ENCODE assay signal across 17 cellular contexts in the genomic region with DNA sequence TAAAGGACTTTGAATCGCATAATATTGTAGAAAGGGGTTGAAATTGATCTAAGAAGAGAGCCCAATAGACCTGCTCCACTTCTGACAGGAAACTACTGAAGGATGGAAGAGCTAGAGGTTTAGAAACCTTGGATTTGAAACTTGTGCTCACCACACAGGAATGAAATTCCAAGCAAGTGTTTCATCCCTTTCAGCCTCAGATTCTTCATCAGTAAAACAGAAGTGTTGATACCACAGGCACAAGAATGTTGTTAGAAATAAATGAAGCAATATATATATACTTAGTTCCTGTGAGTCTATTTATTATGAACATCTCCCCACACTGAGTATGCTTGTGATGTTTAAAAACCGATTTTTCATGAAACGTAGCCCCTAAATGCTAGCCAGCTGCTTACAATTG. TPM values are rescaled to one million over a fixed set of nuclear protein-coding genes. Genes with fewer than 3 reads are reported as not detected.
DNase-seq lines count a peak whose midpoint lies in the region; ATAC-seq and TF ChIP-seq lines count a peak whose summit lies in the region.
"Had no signal": no experiment of that assay in that cellular context is flagged by ENCODE, and none has a peak within 500 bp of the region (broad histone marks: within the 10 kb centered on the region; RNA-seq: fewer than 3 reads in every experiment).

No MANE protein-coding gene starts in this region.

- H3K36me3 Mint-ChIP-seq in activated CD8-positive, alpha-beta memory T cell treated with anti-CD3 and anti-CD28 coated beads, Interleukin-2, amount 10 ng/mL, durations not matched to agents 7 days and 5 days = peaks cover 2% of the 10 kb centered on the region
- H3K36me3 Mint-ChIP-seq: CD8-positive, alpha-beta memory T cell had no signal

- peaks cover 3% of the 10 kb centered on the region for H3K4me1 ChIP-seq in foreskin keratinocyte

- H3K27me3 ChIP-seq in foreskin keratinocyte = no peaks in the 10 kb centered on the region
- H3K27me3 ChIP-seq: upper lobe of left lung had no signal

- H3K9me3 Mint-ChIP-seq in activated CD8-positive, alpha-beta memory T cell treated with anti-CD3 and anti-CD28 coated beads, Interleukin-2, amount 10 ng/mL, durations not matched to agents 7 days and 5 days (ENCODE audit: low read depth) = no peaks in the 10 kb centered on the region
- H3K9me3 Mint-ChIP-seq: CD8-positive, alpha-beta memory T cell; dendritic cell treated with granulocyte-macrophage colony-stimulating factor and Interleukin-4, amounts not matched to agents 40 ng/mL and 50 ng/mL, for 4 days had no signal

- no peak for ATAC-seq in foreskin keratinocyte
- no peak for ATAC-seq in activated CD8-positive, alpha-beta memory T cell treated with anti-CD3 and anti-CD28 coated beads, Interleukin-2, amount 10 ng/mL, durations not matched to agents 7 days and 5 days

- peaks cover 19% of the 10 kb centered on the region for H3K27me3 Mint-ChIP-seq in activated CD8-positive, alpha-beta memory T cell treated with anti-CD3 and anti-CD28 coated beads, Interleukin-2, amount 10 ng/mL, durations not matched to agents 7 days and 5 days
- H3K27me3 Mint-ChIP-seq: dendritic cell treated with granulocyte-macrophage colony-stimulating factor and Interleukin-4, amounts not matched to agents 40 ng/mL and 50 ng/mL, for 4 days had no signal

- H3K27ac Mint-ChIP-seq in activated CD8-positive, alpha-beta memory T cell treated with anti-CD3 and anti-CD28 coated beads, Interleukin-2, amount 10 ng/mL, durations not matched to agents 7 days and 5 days = no peak overlapping the region
- H3K27ac Mint-ChIP-seq: CD8-positive, alpha-beta memory T cell; dendritic cell treated with granulocyte-macrophage colony-stimulating factor and Interleukin-4, amounts not matched to agents 40 ng/mL and 50 ng/mL, for 4 days had no signal

- CTCF ChIA-PET in activated CD8-positive, alpha-beta memory T cell treated with anti-CD3 and anti-CD28 coated beads, Interleukin-2, amount 10 ng/mL, durations not matched to agents 7 days and 5 days (lab: Charles Lee) = interaction anchor here (1.0 kb wide), 1 partner anchor 640 kb away, joined by 3 read pairs; no protein-coding TSS in a partner anchor

- no peak overlapping the region for H3K4me3 Mint-ChIP-seq in activated CD8-positive, alpha-beta memory T cell treated with anti-CD3 and anti-CD28 coated beads, Interleukin-2, amount 10 ng/mL, durations not matched to agents 7 days and 5 days
- H3K4me3 Mint-ChIP-seq: CD8-positive, alpha-beta memory T cell; dendritic cell treated with granulocyte-macrophage colony-stimulating factor and Interleukin-4, amounts not matched to agents 40 ng/mL and 50 ng/mL, for 4 days had no signal

- peaks cover 6% of the 10 kb centered on the region for H3K4me1 Mint-ChIP-seq in activated CD8-positive, alpha-beta memory T cell treated with anti-CD3 and anti-CD28 coated beads, Interleukin-2, amount 10 ng/mL, durations not matched to agents 7 days and 5 days

- TF ChIP-seq CTCF in astrocyte of the cerebellum (IDR thresholded peaks at IDR 0.05; ENCODE audit: low read depth, low read length, missing control alignments) = no peak
- no peak for TF ChIP-seq CTCF in foreskin keratinocyte (conservative IDR thresholded peaks at IDR 0.05)

- no peak overlapping the region for H3K4me3 ChIP-seq in astrocyte of the cerebellum (ENCODE audit: low read depth, low read length)
- H3K4me3 ChIP-seq: upper lobe of left lung had no signal

- in situ Hi-C loops in astrocyte of the cerebellum (cut with HindIII; ENCODE audit: low sequenced_read_pairs) = no loop called here

- no peak overlapping the region for H3K27ac ChIP-seq in foreskin keratinocyte
- H3K27ac ChIP-seq: upper lobe of left lung had no signal

- DNase-seq in A172 (ENCODE audit: low spot score) = peak; percentile 43
- peak; percentile 72 for DNase-seq in HCEC 1CT
- peak; percentile 48 for DNase-seq in astrocyte of the cerebellum (ENCODE audit: low read depth)
- peak; percentile 31 to 67 for DNase-seq in foreskin keratinocyte
- no peak for DNase-seq in effector CD8-positive, alpha-beta T cell (lab: John Stamatoyannopoulos, UW)
- no peak for DNase-seq in foreskin melanocyte
- DNase-seq in stimulated activated naive CD4-positive, alpha-beta T cell (lab: John Stamatoyannopoulos, UW) = no peak
- DNase-seq in activated CD8-positive, alpha-beta memory T cell treated with anti-CD3 and anti-CD28 coated beads, Interleukin-2, amount 10 ng/mL, durations not matched to agents 7 days and 5 days = no peak
- DNase-seq: 8988T; CD8-positive, alpha-beta memory T cell; Karpas-422; NCI-H2171 treated with DMSO at 0.1 percent for 48 hours; posterior cingulate gyrus; SHP77; stimulated activated naive CD4-positive, alpha-beta T cell treated with Interleukin-2 at 50 U/mL for 16 hours; upper lobe of left lung had no signal

RNA-seq across cellular contexts. Expression of gene PRRC1, which starts 43.8 kb away (rescaled TPM):
- total RNA-seq in A172 (2014; rRNA removed; shearing (Covaris generic)) = 39.8 and 66.4 TPM in 2 replicates
- 45.2 and 55.1 TPM in 2 replicates for total RNA-seq in foreskin keratinocyte
- 21.4 and 22.1 TPM in 2 replicates for polyA plus RNA-seq in foreskin keratinocyte
- 10 to 100 TPM; 27.2 to 35.6 TPM for total RNA-seq in activated CD8-positive, alpha-beta memory T cell treated with anti-CD3 and anti-CD28 coated beads, Interleukin-2, amount 10 ng/mL, durations not matched to agents 7 days and 5 days

Comparison
In these comparisons a context has a peak if more than half of its experiments do, and no peak if none do; other contexts are left out.
1. DNase-seq: peak in A172 (single experiment), HCEC 1CT (single experiment), astrocyte of the cerebellum (single experiment) and foreskin keratinocyte (2 of 2); none in effector CD8-positive, alpha-beta T cell (single experiment), foreskin melanocyte (single experiment), stimulated activated naive CD4-positive, alpha-beta T cell (0 of 6) and activated CD8-positive, alpha-beta memory T cell treated with anti-CD3 and anti-CD28 coated beads, Interleukin-2, amount 10 ng/mL, durations not matched to agents 7 days and 5 days (single experiment).